8 cellular contexts compared by ENCODE assay signal in the genomic region with DNA sequence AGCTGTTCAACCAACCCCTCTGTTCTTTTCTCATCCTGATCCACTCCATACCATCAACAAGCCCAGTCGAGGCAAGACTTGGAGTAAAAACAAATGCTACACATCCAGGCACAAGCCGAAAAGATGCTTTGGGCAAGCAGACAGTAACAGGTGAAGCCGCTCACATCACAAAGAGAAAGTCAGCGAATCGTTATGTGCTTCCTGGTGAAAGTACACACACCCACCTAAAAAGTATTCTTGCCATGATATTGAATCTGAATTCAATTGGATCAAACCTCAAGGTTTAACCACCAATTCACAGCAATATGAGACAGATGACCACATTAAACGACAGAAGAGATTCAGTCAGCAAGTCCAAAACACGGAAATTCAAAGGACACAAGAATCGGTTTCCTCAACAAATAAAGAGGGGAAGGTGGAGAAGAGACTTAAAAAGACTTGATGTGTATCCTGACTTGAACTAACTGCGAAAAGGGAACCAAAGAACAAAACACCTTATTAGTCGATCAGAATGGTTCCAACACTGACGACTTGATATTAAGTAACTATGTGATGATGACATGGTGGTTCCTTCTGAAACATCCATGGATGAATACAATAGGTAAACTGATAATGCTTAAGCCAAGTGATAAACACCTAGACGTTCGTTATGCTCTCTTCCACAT. TPM values are rescaled to one million over a fixed set of nuclear protein-coding genes. Genes with fewer than 3 reads are reported as not detected.
DNase-seq lines count a peak whose midpoint lies in the region; ATAC-seq, FAIRE-seq and TF ChIP-seq lines count a peak whose summit lies in the region.

No MANE protein-coding gene starts in this region.

- peak overlapping the region; percentile 61 for H3K4me3 ChIP-seq in A549
- peak overlapping the region; percentile 88 for H3K4me3 ChIP-seq in NT2/D1 (ENCODE audit: insufficient read length, low read depth)
- peak overlapping the region; percentile 85 for H3K4me3 ChIP-seq in GM12878

- peaks cover 67% of the 10 kb centered on the region for H3K79me2 ChIP-seq in GM12878 (ENCODE audit: control insufficient read depth, insufficient read depth, low read length)

- TF ChIP-seq POLR2A in A549 (IDR thresholded peaks at IDR 0.05; ENCODE audit: low read length) (no peak), GM12891 (IDR thresholded peaks at IDR 0.05; ENCODE audit: low read depth, low read length) (no peak), GM12878 (IDR thresholded peaks at IDR 0.05; ENCODE audit: low read depth, low read length) (0 out of 2 replicates have a peak, but pooled peaks have one; percentile 20)

- H3K27ac ChIP-seq in A549, result peak overlapping the region; percentile 91 to 97
- peak overlapping the region; percentile 99 for H3K27ac ChIP-seq in GM12878 (ENCODE audit: control insufficient read depth, insufficient read depth)

- H3K36me3 ChIP-seq in NT2/D1 (ENCODE audit: insufficient read depth, insufficient read length, low read length) (peaks cover 5% of the 10 kb centered on the region), GM12878 (ENCODE audit: control insufficient read depth in 2 of 2, insufficient read depth in 2 of 2, low read length in 1 of 2) (no peaks in the 10 kb centered on the region)

- no peaks in the 10 kb centered on the region for H3K27me3 ChIP-seq in NT2/D1 (ENCODE audit: insufficient read depth, insufficient read length)
- H3K27me3 ChIP-seq in GM12878 (replicated peaks in 1 of 2; ENCODE audit: control insufficient read depth in 2 of 2, insufficient read depth in 2 of 2, low read length in 1 of 2), result no peaks in the 10 kb centered on the region

- H3K4me1 ChIP-seq in A549 (peaks cover 39% of the 10 kb centered on the region; the same call in 2 of the 3 replicates), NT2/D1 (ENCODE audit: insufficient read depth, insufficient read length) (no peaks in the 10 kb centered on the region), GM12878 (ENCODE audit: control insufficient read depth, insufficient read depth, low read length) (peaks cover 3% of the 10 kb centered on the region; the same call in 1 of the 2 replicates)

- H3K4me2 ChIP-seq in A549 (peak overlapping the region; percentile 90), GM12878 (ENCODE audit: control insufficient read depth, insufficient read depth) (peak overlapping the region; percentile 88)

- ATAC-seq in A549 (peak; percentile 2 to 12; a peak in 4 of 6 replicates), GM12878 (peak; percentile 27), GM19035 (IDR thresholded peaks at IDR 0.05; ENCODE audit: unreplicated experiment) (no peak)
- ATAC-seq in stimulated activated naive CD8-positive, alpha-beta T cell treated with anti-CD3 and anti-CD28 coated beads, Interleukin-15, amount 100 ng/mL, for 72 hours, result peak; percentile 27

- TF ChIP-seq CTCF in A549 (IDR thresholded peaks at IDR 0.05) (no peak), GM12878 (IDR thresholded peaks at IDR 0.05 in 2 of 3, conservative IDR thresholded peaks at IDR 0.05 in 1 of 3; ENCODE audit: control insufficient read depth in 2 of 3, extremely low read depth in 1 of 3, insufficient read depth in 1 of 3, low read depth in 3 of 3, low read length in 3 of 3) (no peak)

- no peak for TF ChIP-seq EP300 in A549 (IDR thresholded peaks at IDR 0.05)
- TF ChIP-seq EP300 in GM12878 (IDR thresholded peaks at IDR 0.05; ENCODE audit: borderline replicate concordance in 1 of 2, control insufficient read depth in 1 of 2, low read depth in 2 of 2, low read length in 2 of 2), result no peak

- RAD21 ChIA-PET in GM12878 (lab: Charles Lee; ENCODE audit: unreplicated experiment), result no interaction called here

- H3K4me3 Mint-ChIP-seq in stimulated activated naive CD8-positive, alpha-beta T cell treated with anti-CD3 and anti-CD28 coated beads, Interleukin-15, amount 100 ng/mL, for 72 hours, result peak overlapping the region; percentile 85 to 91

- H2AFZ ChIP-seq in GM12878 (ENCODE audit: control insufficient read depth, low read depth, low read length), result peak overlapping the region; percentile 52

- no peaks in the 10 kb centered on the region for H3K27me3 Mint-ChIP-seq in stimulated activated naive CD8-positive, alpha-beta T cell treated with anti-CD3 and anti-CD28 coated beads, Interleukin-15, amount 100 ng/mL, for 72 hours

- H3K9me3 ChIP-seq in A549 (no peaks in the 10 kb centered on the region), NT2/D1 (ENCODE audit: insufficient read depth, low read length) (no peaks in the 10 kb centered on the region), GM12878 (replicated peaks; ENCODE audit: control insufficient read depth, insufficient read depth, low read length) (no peaks in the 10 kb centered on the region; the same call in 2 of the 3 replicates)

- DNase-seq in A549 (ENCODE audit: low read depth in 1 of 2, low spot score in 1 of 2), result peak; percentile 24 to 35
- DNase-seq in GM12891 (ENCODE audit: insufficient read length, low spot score), result no peak
- no peak for DNase-seq in NT2/D1 (ENCODE audit: low read depth, low spot score)
- no peak for DNase-seq in GM12878 (ENCODE audit: low read depth, low spot score)
- DNase-seq in kidney glomerular epithelial cell (lab: John Stamatoyannopoulos, UW), result peak; percentile 19
- DNase-seq in stimulated activated naive CD8-positive, alpha-beta T cell treated with anti-CD3 and anti-CD28 coated beads, Interleukin-15, amount 100 ng/mL, for 72 hours, result peak; percentile 27 to 28
- no peak for DNase-seq in SHP77 (lab: John Stamatoyannopoulos, UW)

- CTCF ChIA-PET in A549 (lab: Yijun Ruan, JAX) (interaction anchor here (0.9 kb wide), 1 partner anchor 547 kb away, joined by 3 read pairs; no protein-coding TSS in a partner anchor), GM12878 (lab: Yijun Ruan, JAX) (interaction anchor here (1.1 to 1.6 kb wide), 6 partner anchors 11 to 150 kb away, joined by 3 to 4 read pairs (median 3); a partner anchor contains a TSS)

- peaks cover 47% of the 10 kb centered on the region for H3K4me1 Mint-ChIP-seq in stimulated activated naive CD8-positive, alpha-beta T cell treated with anti-CD3 and anti-CD28 coated beads, Interleukin-15, amount 100 ng/mL, for 72 hours

- H3K27ac Mint-ChIP-seq in stimulated activated naive CD8-positive, alpha-beta T cell treated with anti-CD3 and anti-CD28 coated beads, Interleukin-15, amount 100 ng/mL, for 72 hours, result peak overlapping the region; percentile 94 to 99

- in situ Hi-C loops in GM12878 (cut with MboI), result no loop called here

- FAIRE-seq in A549 (lab: Jason Lieb, UNC) (no peak), GM12891 (lab: Jason Lieb, UNC) (peak; percentile 66), GM12878 (lab: Jason Lieb, UNC) (no peak)

- 3% methylated on average over 13 of the region's 13 CpGs for WGBS in A549 (ENCODE audit: missing lambda C conversion rate)
- WGBS in GM12878 (ENCODE audit: insufficient coverage, insufficient replicate concordance, low lambda C conversion rate, missing lambda C conversion rate), result 2% methylated on average over 13 of the region's 13 CpGs

- BruUV-seq in GM12878 (replicated peaks; lab: Mats Ljungman, UMichigan), result no TSS peak

- no peaks in the 10 kb centered on the region for H4K20me1 ChIP-seq in GM12878 (ENCODE audit: control insufficient read depth, insufficient read depth)

- TF ChIP-seq RAD21 in A549 (conservative IDR thresholded peaks at IDR 0.05 in 1 of 2, IDR thresholded peaks at IDR 0.05 in 1 of 2), result no peak
- TF ChIP-seq RAD21 in GM12878 (IDR thresholded peaks at IDR 0.05; ENCODE audit: insufficient read depth, low read depth, low read length), result no peak

- SMC1A ChIA-PET in GM12878 (lab: Charles Lee; ENCODE audit: uncharacterized antibody, unreplicated experiment), result interaction anchor here (0.9 to 3.3 kb wide), 7 partner anchors 11 to 324 kb away, joined by 3 to 14 read pairs (median 6); a partner anchor contains a TSS

- H3K9ac ChIP-seq in NT2/D1 (ENCODE audit: insufficient read length, low read depth) (peak overlapping the region; percentile 89), GM12878 (ENCODE audit: control insufficient read depth, insufficient read depth, low read length) (peak overlapping the region; percentile 98)

- intact Hi-C loops in GM12878 (cut with micrococcal nuclease; ENCODE audit: unreplicated experiment), result loop anchor here (1.0 to 5.0 kb wide), 3 partner anchors 7 to 152 kb away; a partner anchor contains a TSS

- H3K9me3 Mint-ChIP-seq in stimulated activated naive CD8-positive, alpha-beta T cell treated with anti-CD3 and anti-CD28 coated beads, Interleukin-15, amount 100 ng/mL, for 72 hours, result peaks cover 5 to 8% of the 10 kb centered on the region in 2 donors

- POLR2A ChIA-PET in A549 (lab: Yijun Ruan, JAX) (interaction anchor here (0.7 to 1.0 kb wide), 6 partner anchors 8 to 325 kb away, joined by 3 to 7 read pairs (median 4); a partner anchor contains a TSS), GM12878 (lab: Charles Lee) (interaction anchor here (1.0 to 1.4 kb wide), 5 partner anchors 12 to 245 kb away, joined by 3 to 4 read pairs (median 3); no protein-coding TSS in a partner anchor)

TF ChIP-seq in A549, 52 proteins besides CTCF, POLR2A, EP300 and RAD21 (continues in another document):
- no peak for TF ChIP-seq NR3C1 (IDR thresholded peaks at IDR 0.05)

TF ChIP-seq in GM12891, 5 proteins besides CTCF, POLR2A, EP300 and RAD21 (continues in another document):
- no peak for TF ChIP-seq POU2F2 (IDR thresholded peaks at IDR 0.05; ENCODE audit: low read depth, low read length)

RNA-seq across cellular contexts. Expression of a gene that starts 1.1 kb away (rescaled TPM):
- polyA plus RNA-seq in A549 (2011; rRNA removed) (23.4 and 37.1 TPM in 2 replicates), A549 (2017; fragmentation: RNase III; extraction: RNeasy Plus Mini Kit Qiagen cat#74134 plus additional on column Dnase treatment) (19.6 to 22.4 TPM (median 21.4 TPM) in 3 replicates), GM12878 (2011; rRNA removed) (25.2 and 32.8 TPM in 2 replicates), GM12878 (2014; fragmentation: Illumina TruSeq; extraction: Trizol) (13.3 and 17.1 TPM in 2 replicates), GM12878 (2014; fragmentation: Nextera tagmentation; extraction: Ambion mirVana) (10 to 100 TPM; 21.6 to 25.3 TPM), GM12878 (2014; rRNA removed) (15.6 and 16.0 TPM in 2 replicates), GM12878 (2016; fragmentation: Nextera tagmentation; extraction: Ambion mirVana) (10 to 100 TPM; 28.2 to 30.0 TPM)
- 15.4 and 16.8 TPM in 2 replicates for polyA plus RNA-seq in A549 (2012; cell fraction: cytosol; rRNA removed)
- polyA plus RNA-seq in A549 (2012; cell fraction: nucleus; rRNA removed), result 12.8 and 13.5 TPM in 2 replicates
- 9.1 and 10.7 TPM in 2 replicates for polyA minus RNA-seq in A549 (2011; rRNA and poly(A)+ RNA removed)
- polyA plus RNA-seq in GM12891 (2012; ENCODE audit: low read depth, missing spikeins), result 13.6 TPM
- total RNA-seq in GM12878 (2013; cell fraction: nucleolus; rRNA removed), result 71.7 and 84.3 TPM in 2 replicates
- total RNA-seq in GM12878 (2014; rRNA removed) (11.1 and 13.2 TPM in 2 replicates), GM12878 (2014; rRNA removed; fragmentation: Illumina TruSeq; extraction: Trizol) (17.2 and 17.7 TPM in 2 replicates), GM12878 (2021) (14.3 and 14.6 TPM in 2 replicates)
- 9.1 TPM for polyA plus RNA-seq in GM12878 (2011; ENCODE audit: low read depth)
- 8.0 and 9.6 TPM in 2 replicates for polyA plus RNA-seq in GM12878 (2011; cell fraction: cytosol; rRNA removed)
- 36.6 and 42.1 TPM in 2 replicates for polyA plus RNA-seq in GM12878 (2011; cell fraction: nucleus; rRNA removed)
- 18.3 TPM in 2 replicates for polyA plus RNA-seq in GM12878 (2012)
- polyA minus RNA-seq in GM12878 (2011; rRNA and poly(A)+ RNA removed), result 6.8 and 8.6 TPM in 2 replicates
- 4.3 and 6.5 TPM in 2 replicates for polyA minus RNA-seq in GM12878 (2011; cell fraction: cytosol; rRNA and poly(A)+ RNA removed)
- polyA minus RNA-seq in GM12878 (2011; cell fraction: nucleus; rRNA and poly(A)+ RNA removed), result 39.4 and 42.2 TPM in 2 replicates

Comparison
In these comparisons a context has a peak if more than half of its experiments do, and no peak if none do; other contexts are left out.
1. DNase-seq: peak in A549 (2 of 2), kidney glomerular epithelial cell (single experiment) and stimulated activated naive CD8-positive, alpha-beta T cell treated with anti-CD3 and anti-CD28 coated beads, Interleukin-15, amount 100 ng/mL, for 72 hours (2 of 2); none in GM12891 (single experiment), NT2/D1 (single experiment), GM12878 (single experiment) and SHP77 (0 of 2).
2. Peak in every context shown above with its lines, with median percentiles within 50 percentile points of each other: H3K4me3 ChIP-seq.